17 cellular contexts compared by ENCODE assay signal in the genomic region with DNA sequence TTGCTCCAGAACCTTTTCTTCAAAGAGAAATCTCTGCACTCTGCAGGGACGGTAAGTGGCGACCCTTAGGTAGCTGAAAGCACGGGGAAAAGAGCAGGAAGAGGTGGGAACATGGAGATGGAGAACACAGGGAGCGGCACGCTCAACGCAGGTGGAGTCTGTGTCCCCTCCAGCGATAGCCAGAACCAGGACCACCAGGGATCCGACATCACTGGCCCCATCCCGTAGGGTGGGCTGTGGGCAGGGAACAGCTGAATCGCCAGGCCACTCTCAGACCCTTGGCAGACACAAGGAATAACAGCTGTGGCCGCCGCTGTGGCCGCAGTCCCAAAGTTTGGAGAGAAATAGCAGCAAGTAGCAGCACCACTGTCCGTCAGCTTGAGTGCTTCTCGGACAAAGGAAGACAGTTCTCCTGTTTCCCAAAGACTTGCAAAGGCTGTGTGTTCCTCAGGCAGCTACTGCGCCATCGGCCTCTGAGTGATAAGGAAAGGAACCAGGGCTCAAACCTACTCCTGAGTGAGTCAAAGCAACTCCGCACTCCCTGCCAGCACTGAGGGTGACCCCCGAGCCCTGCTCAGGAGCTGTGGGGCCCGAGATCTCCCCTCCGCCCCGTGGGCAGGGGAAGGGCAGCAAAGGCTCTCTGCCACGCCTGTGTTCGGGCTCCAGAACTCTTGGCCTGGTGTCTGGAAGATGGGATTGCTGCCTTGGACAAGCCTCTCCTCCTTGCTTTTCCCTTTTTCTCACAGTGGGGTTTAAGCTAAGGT.
"Had no signal": no experiment of that assay in that cellular context is flagged by ENCODE, and none has a peak within 500 bp of the region (broad histone marks: within the 10 kb centered on the region; RNA-seq: fewer than 3 reads in every experiment).

No MANE protein-coding gene starts in this region.

- H3K36me3 Mint-ChIP-seq: activated naive CD4-positive, alpha-beta T cell treated with anti-CD3 and anti-CD28 coated beads, Interleukin-2, amount 10 ng/mL, durations not matched to agents 7 days and 5 days had no signal

- H3K36me3 ChIP-seq: prostate gland, right lobe of liver, thyroid gland had no signal

- ATAC-seq: activated CD4-positive, CD25-positive, alpha-beta regulatory T cell treated with anti-CD3 and anti-CD28 coated beads, Interleukin-2, amount 50 U/mL, for 24 hours; esophagus mucosa; naive thymus-derived CD4-positive, alpha-beta T cell had no signal

- H3K4me3 ChIP-seq: dorsolateral prefrontal cortex, lung, prostate gland, right lobe of liver, thyroid gland had no signal

- DNase-seq: activated CD4-positive, alpha-beta T cell treated with anti-CD3 and anti-CD28 coated beads, Interleukin-2, amount 50 U/mL, for 1 hour; activated naive CD4-positive, alpha-beta T cell treated with anti-CD3 and anti-CD28 coated beads, Interleukin-2, amount 10 ng/mL, durations not matched to agents 7 days and 5 days; hypothalamus; kidney glomerular epithelial cell; naive thymus-derived CD4-positive, alpha-beta T cell; nucleus accumbens; right lobe of liver; stimulated activated CD4-positive, alpha-beta T cell treated with anti-CD3 and anti-CD28 coated beads, Interleukin-1b, Interleukin-23, amount 100 ng/mL, for 48 hours; thyroid gland had no signal

- H3K4me3 Mint-ChIP-seq: activated naive CD4-positive, alpha-beta T cell treated with anti-CD3 and anti-CD28 coated beads, Interleukin-2, amount 10 ng/mL, durations not matched to agents 7 days and 5 days; naive thymus-derived CD4-positive, alpha-beta T cell had no signal

- H3K27ac ChIP-seq: prostate gland, right lobe of liver, thyroid gland had no signal

- H3K4me1 ChIP-seq: prostate gland, right lobe of liver, thyroid gland had no signal

- FAIRE-seq: astrocyte, bronchial epithelial cell had no signal

- H3K4me1 Mint-ChIP-seq: activated naive CD4-positive, alpha-beta T cell treated with anti-CD3 and anti-CD28 coated beads, Interleukin-2, amount 10 ng/mL, durations not matched to agents 7 days and 5 days had no signal

- H3K27me3 ChIP-seq: dorsolateral prefrontal cortex, right lobe of liver, thyroid gland had no signal

- H3K9me3 ChIP-seq: prostate gland, thyroid gland had no signal

- H3K27ac Mint-ChIP-seq: activated naive CD4-positive, alpha-beta T cell treated with anti-CD3 and anti-CD28 coated beads, Interleukin-2, amount 10 ng/mL, durations not matched to agents 7 days and 5 days; activated T-helper 2 cell treated with anti-CD3 and anti-CD28 coated beads, Interferon-gamma antibody, Interleukin-2, Interleukin-4, amounts not matched to agents 10 μg/mL and 5 μg/mL and 100 μg/mL, durations not matched to agents 14 hours and 24 hours and 36 hours; naive thymus-derived CD4-positive, alpha-beta T cell had no signal
